ENCODE assay signal across 1 cellular context in genomic region chr16:24995469-24995868, GRCh38.
TF ChIP-seq lines count a peak whose summit lies in the region.

No MANE protein-coding gene starts in this region.

TF ChIP-seq in HCT116, 20 proteins besides CTCF, POLR2A, EP300 and RAD21:
- no peak for TF ChIP-seq ZNF274 (IDR thresholded peaks at IDR 0.05; ENCODE audit: low read depth, low read length)
- TF ChIP-seq SIN3A (IDR thresholded peaks at IDR 0.05; ENCODE audit: low read depth), result no peak
- no peak for TF ChIP-seq CEBPB (IDR thresholded peaks at IDR 0.05; ENCODE audit: low read depth)
- TF ChIP-seq SP1 (IDR thresholded peaks at IDR 0.05; ENCODE audit: low read depth), result no peak
- TF ChIP-seq FOSL1 (IDR thresholded peaks at IDR 0.05; ENCODE audit: low read depth), result no peak
- no peak for TF ChIP-seq TCF7L2 (IDR thresholded peaks at IDR 0.05; ENCODE audit: borderline replicate concordance, extremely low read depth, insufficient read depth, insufficient read length)
- no peak for TF ChIP-seq CBX3 (IDR thresholded peaks at IDR 0.05; ENCODE audit: low read depth)
- TF ChIP-seq JUND (IDR thresholded peaks at IDR 0.05), result no peak
- no peak for TF ChIP-seq ZFX (IDR thresholded peaks at IDR 0.05)
- TF ChIP-seq, protein P1, sequence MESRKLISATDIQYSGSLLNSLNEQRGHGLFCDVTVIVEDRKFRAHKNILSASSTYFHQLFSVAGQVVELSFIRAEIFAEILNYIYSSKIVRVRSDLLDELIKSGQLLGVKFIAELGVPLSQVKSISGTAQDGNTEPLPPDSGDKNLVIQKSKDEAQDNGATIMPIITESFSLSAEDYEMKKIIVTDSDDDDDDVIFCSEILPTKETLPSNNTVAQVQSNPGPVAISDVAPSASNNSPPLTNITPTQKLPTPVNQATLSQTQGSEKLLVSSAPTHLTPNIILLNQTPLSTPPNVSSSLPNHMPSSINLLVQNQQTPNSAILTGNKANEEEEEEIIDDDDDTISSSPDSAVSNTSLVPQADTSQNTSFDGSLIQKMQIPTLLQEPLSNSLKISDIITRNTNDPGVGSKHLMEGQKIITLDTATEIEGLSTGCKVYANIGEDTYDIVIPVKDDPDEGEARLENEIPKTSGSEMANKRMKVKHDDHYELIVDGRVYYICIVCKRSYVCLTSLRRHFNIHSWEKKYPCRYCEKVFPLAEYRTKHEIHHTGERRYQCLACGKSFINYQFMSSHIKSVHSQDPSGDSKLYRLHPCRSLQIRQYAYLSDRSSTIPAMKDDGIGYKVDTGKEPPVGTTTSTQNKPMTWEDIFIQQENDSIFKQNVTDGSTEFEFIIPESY (IDR thresholded peaks at IDR 0.05; ENCODE audit: extremely low read depth, insufficient replicate concordance, low read length), result no peak
- TF ChIP-seq ELF1 (IDR thresholded peaks at IDR 0.05; ENCODE audit: borderline replicate concordance, low read depth), result no peak
- TF ChIP-seq EZH2phosphoT487 (IDR thresholded peaks at IDR 0.05; ENCODE audit: borderline replicate concordance), result no peak
- no peak for TF ChIP-seq SRF (IDR thresholded peaks at IDR 0.05; ENCODE audit: low read depth)
- TF ChIP-seq MAX (IDR thresholded peaks at IDR 0.05), result no peak
TF ChIP-seq in HCT116: peak in this region for 0.
